18 cellular contexts compared by ENCODE assay signal in genomic region chrX:115649461-115650063, GRCh38.
DNase-seq lines count a peak whose midpoint lies in the region; ATAC-seq and TF ChIP-seq lines count a peak whose summit lies in the region.
"Had no signal": no experiment of that assay in that cellular context is flagged by ENCODE, and none has a peak within 500 bp of the region (broad histone marks: within the 10 kb centered on the region; RNA-seq: fewer than 3 reads in every experiment).

No MANE protein-coding gene starts in this region.

- no peak overlapping the region for H3K4me3 Mint-ChIP-seq in nephron progenitor cell
- H3K4me3 Mint-ChIP-seq: activated CD4-positive, alpha-beta T cell treated with anti-CD3 and anti-CD28 coated beads, Interleukin-2, amount 10 ng/mL, durations not matched to agents 7 days and 5 days had no signal

- TF ChIP-seq CTCF in left ventricle myocardium inferior (IDR thresholded peaks at IDR 0.05; ENCODE audit: borderline replicate concordance) (no peak), nephron progenitor cell (IDR thresholded peaks at IDR 0.05) (no peak), stomach (IDR thresholded peaks at IDR 0.05) (no peak)

- peak overlapping the region; percentile 52; the same call in 1 of the 2 replicates for H3K27ac ChIP-seq in GM23248
- peak overlapping the region; percentile 50 for H3K27ac ChIP-seq in left ventricle myocardium inferior (replicated peaks)
- no peak overlapping the region for H3K27ac ChIP-seq in stomach
- H3K27ac ChIP-seq: body of pancreas had no signal

- H3K9me3 Mint-ChIP-seq in nephron progenitor cell, result no peaks in the 10 kb centered on the region
- H3K9me3 Mint-ChIP-seq: activated CD4-positive, alpha-beta T cell treated with anti-CD3 and anti-CD28 coated beads, Interleukin-2, amount 10 ng/mL, durations not matched to agents 7 days and 5 days had no signal

- in situ Hi-C loops in GM23248 (cut with MboI), result no loop called here

- 97% methylated on average over 5 of the region's 5 CpGs for WGBS in GM23248 (ENCODE audit: low coverage in 1 of 2, low lambda C conversion rate in 2 of 2, missing lambda C conversion rate in 2 of 2), 2 experiments
- 49 to 63% (median 59%) methylated on average over 5 of the region's 5 CpGs for WGBS in stomach, 5 donors

- intact Hi-C loops in left ventricle myocardium inferior (cut with micrococcal nuclease) (loop anchor here (10.0 kb wide), 1 partner anchor 315 kb away; no protein-coding TSS in a partner anchor), stomach (cut with DNase I; ENCODE audit: low total_unique reads) (no loop called here)

- TF ChIP-seq EP300 in stomach (IDR thresholded peaks at IDR 0.05), result no peak

- H3K27ac Mint-ChIP-seq in nephron progenitor cell, result peak overlapping the region; percentile 52
- H3K27ac Mint-ChIP-seq: activated CD4-positive, alpha-beta T cell treated with anti-CD3 and anti-CD28 coated beads, Interleukin-2, amount 10 ng/mL, durations not matched to agents 7 days and 5 days had no signal

- H3K4me2 ChIP-seq in GM23248 (ENCODE audit: unreplicated experiment), result no peak overlapping the region

- H3K9me3 ChIP-seq in GM23248 (ENCODE audit: low read depth), result no peaks in the 10 kb centered on the region
- H3K9me3 ChIP-seq in adipocyte (ENCODE audit: control insufficient read depth, low read length), result no peaks in the 10 kb centered on the region
- no peaks in the 10 kb centered on the region for H3K9me3 ChIP-seq in left ventricle myocardium inferior (replicated peaks)
- H3K9me3 ChIP-seq in stomach, result no peaks in the 10 kb centered on the region
- H3K9me3 ChIP-seq: body of pancreas had no signal

- no peak for DNase-seq in GM23248
- DNase-seq in adipocyte (ENCODE audit: low read depth), result peak; percentile 45
- no peak for DNase-seq in left ventricle myocardium inferior
- DNase-seq in nephron progenitor cell, result no peak
- DNase-seq in NCI-H2107 treated with DMSO at 0.1 percent for 48 hours (lab: John Stamatoyannopoulos, UW; ENCODE audit: unreplicated experiment), result no peak
- no peak for DNase-seq in stomach
- no peak for DNase-seq in amniotic stem cell (lab: John Stamatoyannopoulos, UW)
- DNase-seq: activated CD4-positive, alpha-beta T cell treated with anti-CD3 and anti-CD28 coated beads, Interleukin-2, amount 10 ng/mL, durations not matched to agents 7 days and 5 days; activated naive CD4-positive, alpha-beta T cell treated with Interleukin-2 at 50 U/mL for 16 hours; body of pancreas; effector memory CD4-positive, alpha-beta T cell; GF-D8; MV-4-11; NCI-H2029 treated with DMSO at 0.1 percent for 48 hours; OCI-M1; substantia nigra had no signal

- TF ChIP-seq POLR2A in stomach (IDR thresholded peaks at IDR 0.05), result no peak

- no peak for ATAC-seq in GM19328 (IDR thresholded peaks at IDR 0.05; ENCODE audit: unreplicated experiment)
- ATAC-seq: body of pancreas, SK-N-SH treated with all-trans-retinoic acid at 6 μM for 48 hours had no signal

- H3K27me3 Mint-ChIP-seq in nephron progenitor cell (ENCODE audit: low read depth, poor library complexity), result peaks cover 3% of the 10 kb centered on the region
- H3K27me3 Mint-ChIP-seq: activated CD4-positive, alpha-beta T cell treated with anti-CD3 and anti-CD28 coated beads, Interleukin-2, amount 10 ng/mL, durations not matched to agents 7 days and 5 days had no signal

- H3K79me2 ChIP-seq in GM23248 (ENCODE audit: insufficient read depth), result no peaks in the 10 kb centered on the region

- peaks cover 8% of the 10 kb centered on the region for H3F3A ChIP-seq in GM23248 (ENCODE audit: insufficient read depth)

- H3K36me3 ChIP-seq in GM23248 (ENCODE audit: low read depth) (no peaks in the 10 kb centered on the region; the same call in 1 of the 2 replicates), adipocyte (ENCODE audit: control insufficient read depth, insufficient read depth, low read length, severe bottlenecking) (peaks cover 45% of the 10 kb centered on the region), left ventricle myocardium inferior (peaks cover 47% of the 10 kb centered on the region), stomach (peaks cover 0 to 39% (median 22%) of the 10 kb centered on the region in 4 donors)

- peaks cover 14% of the 10 kb centered on the region for H3K4me1 ChIP-seq in GM23248 (ENCODE audit: insufficient read depth)
- peaks cover 3% of the 10 kb centered on the region for H3K4me1 ChIP-seq in adipocyte (ENCODE audit: control insufficient read depth, insufficient read depth, low read length)
- H3K4me1 ChIP-seq in left ventricle myocardium inferior, result peaks cover 21% of the 10 kb centered on the region
- no peaks in the 10 kb centered on the region for H3K4me1 ChIP-seq in stomach
- H3K4me1 ChIP-seq: body of pancreas had no signal

- H3K27me3 ChIP-seq in GM23248 (replicated peaks; ENCODE audit: insufficient read depth) (no peaks in the 10 kb centered on the region), adipocyte (replicated peaks; ENCODE audit: control insufficient read depth, insufficient read depth, low read length) (no peaks in the 10 kb centered on the region), left ventricle myocardium inferior (ENCODE audit: low read depth) (no peaks in the 10 kb centered on the region), stomach (peaks cover 0 to 5% (median 0%) of the 10 kb centered on the region in 3 donors)
- H3K27me3 ChIP-seq: body of pancreas had no signal

- no peaks in the 10 kb centered on the region for H3K9me2 ChIP-seq in GM23248 (ENCODE audit: insufficient read depth)

- H3K4me1 Mint-ChIP-seq in nephron progenitor cell, result no peaks in the 10 kb centered on the region
- H3K4me1 Mint-ChIP-seq: activated CD4-positive, alpha-beta T cell treated with anti-CD3 and anti-CD28 coated beads, Interleukin-2, amount 10 ng/mL, durations not matched to agents 7 days and 5 days had no signal

- no peak overlapping the region for H2AFZ ChIP-seq in GM23248

- H3K9ac ChIP-seq in GM23248, result no peak overlapping the region
- H3K9ac ChIP-seq in adipocyte (ENCODE audit: low read length), result no peak overlapping the region

- H3K4me3 ChIP-seq in GM23248 (no peak overlapping the region), adipocyte (ENCODE audit: low read length) (no peak overlapping the region), left ventricle myocardium inferior (no peak overlapping the region), stomach (no peak overlapping the region)
- H3K4me3 ChIP-seq: body of pancreas had no signal

- no peaks in the 10 kb centered on the region for H4K20me1 ChIP-seq in GM23248 (ENCODE audit: insufficient read depth)

- H3K36me3 Mint-ChIP-seq in nephron progenitor cell (ENCODE audit: low read depth), result peaks cover 28% of the 10 kb centered on the region

Comparison
In these comparisons a context has a peak if more than half of its experiments do, and no peak if none do; other contexts are left out.
1. H3K27ac ChIP-seq: peak in GM23248 (single experiment) and left ventricle myocardium inferior (single experiment); none in stomach (0 of 5).